Comparison of ENCODE assay signal across 8 cellular contexts in genomic region chr12:53626702-53627169, GRCh38. TPM values are rescaled to one million over a fixed set of nuclear protein-coding genes. Genes with fewer than 3 reads are reported as not detected.
A peak's percentile ranks its signal among the peaks of the same experiment; 100 is the strongest.
DNase-seq lines count a peak whose midpoint lies in the region; ATAC-seq and TF ChIP-seq lines count a peak whose summit lies in the region.

No MANE protein-coding gene starts in this region.

- peak overlapping the region; percentile 83 for H3K4me3 ChIP-seq in brain microvascular endothelial cell (ENCODE audit: low read depth, low read length)
- H3K4me3 ChIP-seq in naive thymus-derived CD4-positive, alpha-beta T cell (ENCODE audit: low read length) = peak overlapping the region; percentile 92

- H3K27ac Mint-ChIP-seq in naive thymus-derived CD4-positive, alpha-beta T cell = peak overlapping the region; percentile 95 to 99 (median 97)

- peak; percentile 0 to 1 for ATAC-seq in activated CD4-positive, CD25-positive, alpha-beta regulatory T cell treated with anti-CD3 and anti-CD28 coated beads, Interleukin-2, amount 50 U/mL, for 24 hours
- ATAC-seq in HG03558 (IDR thresholded peaks at IDR 0.05; ENCODE audit: extremely low read depth, unreplicated experiment) = peak; percentile 4
- no peak for ATAC-seq in naive thymus-derived CD4-positive, alpha-beta T cell

- H3K27me3 ChIP-seq in brain microvascular endothelial cell (replicated peaks) = no peaks in the 10 kb centered on the region
- H3K27me3 ChIP-seq in naive thymus-derived CD4-positive, alpha-beta T cell (ENCODE audit: control insufficient read depth in 2 of 2, insufficient read depth in 2 of 2, low read length in 2 of 2) = no peaks in the 10 kb centered on the region

- DNase-seq in activated CD4-positive, CD25-positive, alpha-beta regulatory T cell treated with anti-CD3 and anti-CD28 coated beads, Interleukin-2, amount 50 U/mL, for 72 hours = no peak
- DNase-seq in brain microvascular endothelial cell (no peak), NCI-H1105 treated with DMSO at 0.1 percent for 48 hours (lab: John Stamatoyannopoulos, UW) (no peak), SHP77 treated with DMSO at 0.1 percent for 48 hours (lab: John Stamatoyannopoulos, UW) (no peak), COLO668 (lab: John Stamatoyannopoulos, UW; ENCODE audit: unreplicated experiment) (no peak)
- DNase-seq in naive thymus-derived CD4-positive, alpha-beta T cell = no peak

- H3K27me3 Mint-ChIP-seq in naive thymus-derived CD4-positive, alpha-beta T cell = peaks cover 0 to 7% (median 0%) of the 10 kb centered on the region in 5 donors

- POLR2A ChIA-PET in naive thymus-derived CD4-positive, alpha-beta T cell (lab: Charles Lee) = interaction anchor here (1.2 to 2.2 kb wide), 2 partner anchors 49 to 101 kb away, joined by 6 to 10 read pairs; partner anchors contain the start of gene ATP5MC2

- H3K36me3 Mint-ChIP-seq in naive thymus-derived CD4-positive, alpha-beta T cell = peaks cover 0 to 3% (median 0%) of the 10 kb centered on the region in 5 donors

- no peak overlapping the region for H3K27ac ChIP-seq in brain microvascular endothelial cell
- peak overlapping the region; percentile 83 for H3K27ac ChIP-seq in naive thymus-derived CD4-positive, alpha-beta T cell (ENCODE audit: low read depth, low read length)

- peak overlapping the region; percentile 97 to 100 (median 98) for H3K4me3 Mint-ChIP-seq in naive thymus-derived CD4-positive, alpha-beta T cell

- in situ Hi-C loops in brain microvascular endothelial cell (cut with HindIII; ENCODE audit: low pct_ligation_motif_present, low sequenced_read_pairs) = no loop called here

- CTCF ChIA-PET in naive thymus-derived CD4-positive, alpha-beta T cell (lab: Charles Lee) = interaction anchor here (1.0 kb wide), 1 partner anchor 49 kb away, joined by 4 read pairs; the partner anchor contains the start of gene ATP5MC2

- peaks cover 20 to 32% of the 10 kb centered on the region in 2 donors for H3K4me1 ChIP-seq in naive thymus-derived CD4-positive, alpha-beta T cell (ENCODE audit: control insufficient read depth in 2 of 2, insufficient read depth in 2 of 2, low read length in 2 of 2)

- no peaks in the 10 kb centered on the region for H3K36me3 ChIP-seq in brain microvascular endothelial cell (replicated peaks)
- H3K36me3 ChIP-seq in naive thymus-derived CD4-positive, alpha-beta T cell (ENCODE audit: control insufficient read depth in 2 of 3, insufficient read depth in 3 of 3, low read length in 3 of 3) = no peaks in the 10 kb centered on the region

- no peaks in the 10 kb centered on the region for H3K9me3 ChIP-seq in naive thymus-derived CD4-positive, alpha-beta T cell (ENCODE audit: control insufficient read depth in 2 of 3, low read length in 3 of 3)

- TF ChIP-seq CTCF in brain microvascular endothelial cell (IDR thresholded peaks at IDR 0.05; ENCODE audit: low read depth, low read length, missing control alignments) = no peak

- peaks cover 30 to 49% (median 43%) of the 10 kb centered on the region in 7 donors for H3K4me1 Mint-ChIP-seq in naive thymus-derived CD4-positive, alpha-beta T cell

- intact Hi-C loops in naive thymus-derived CD4-positive, alpha-beta T cell (cut with micrococcal nuclease) = loop anchor here (1.0 to 5.0 kb wide), 14 partner anchors 8 to 654 kb away; partner anchors contain the start of genes ATP5MC2 (in 2 of the 2), CALCOCO1 (in 2 of the 2), EIF4B (in 2 of the 2) and SP1 (in 2 of the 2)

- H3K9me3 Mint-ChIP-seq in naive thymus-derived CD4-positive, alpha-beta T cell = no peaks in the 10 kb centered on the region

RNA-seq across cellular contexts. Expression of gene ATF7, which starts 0.6 kb away (rescaled TPM):
- 10 to 100 TPM; 21.9 to 39.5 (median 30.9) TPM for total RNA-seq in naive thymus-derived CD4-positive, alpha-beta T cell
- polyA plus RNA-seq in naive thymus-derived CD4-positive, alpha-beta T cell = 10 to 100 TPM; 14.5 to 14.9 TPM

RNA-seq across cellular contexts. Expression of gene ATP5MC2, which starts 49.1 kb away (rescaled TPM):
- 100 to 1,000 TPM; 237 to 332 (median 275) TPM for total RNA-seq in naive thymus-derived CD4-positive, alpha-beta T cell
- 100 to 1,000 TPM; 586 to 659 TPM for polyA plus RNA-seq in naive thymus-derived CD4-positive, alpha-beta T cell
